ENCODE assay signal across 8 cellular contexts in genomic region chr3:16300881-16301359, GRCh38. TPM values are rescaled to one million over a fixed set of nuclear protein-coding genes. Genes with fewer than 3 reads are reported as not detected.
A peak's percentile ranks its signal among the peaks of the same experiment; 100 is the strongest.
DNase-seq lines count a peak whose midpoint lies in the region; ATAC-seq and TF ChIP-seq lines count a peak whose summit lies in the region.

No MANE protein-coding gene starts in this region.

- H3K27me3 Mint-ChIP-seq in activated T-helper 2 cell treated with anti-CD3 and anti-CD28 coated beads, Interferon-gamma antibody, Interleukin-2, Interleukin-4, amounts not matched to agents 10 μg/mL and 5 μg/mL and 100 μg/mL, durations not matched to agents 14 hours and 24 hours and 36 hours (ENCODE audit: low read depth), result no peaks in the 10 kb centered on the region

- intact Hi-C loops in activated T-helper 2 cell treated with anti-CD3 and anti-CD28 coated beads, Interferon-gamma antibody, Interleukin-2, Interleukin-4, amounts not matched to agents 10 μg/mL and 5 μg/mL and 100 μg/mL, durations not matched to agents 14 hours and 24 hours and 36 hours (cut with micrococcal nuclease), result loop anchor here (1.0 to 10.0 kb wide), 7 partner anchors 8 to 986 kb away; no protein-coding TSS in a partner anchor
- intact Hi-C loops in spleen (cut with DNase I; ENCODE audit: low total_unique reads) (no loop called here), body of pancreas (cut with DNase I) (no loop called here)

- peaks cover 85% of the 10 kb centered on the region for H3K4me1 Mint-ChIP-seq in activated T-helper 2 cell treated with anti-CD3 and anti-CD28 coated beads, Interferon-gamma antibody, Interleukin-2, Interleukin-4, amounts not matched to agents 10 μg/mL and 5 μg/mL and 100 μg/mL, durations not matched to agents 14 hours and 24 hours and 36 hours (ENCODE audit: low read depth)

- peak; percentile 39 to 56 for ATAC-seq in activated CD4-positive, CD25-positive, alpha-beta regulatory T cell treated with anti-CD3 and anti-CD28 coated beads, Interleukin-2, amount 50 U/mL, for 24 hours
- ATAC-seq in HG03280 (IDR thresholded peaks at IDR 0.05; ENCODE audit: unreplicated experiment) (peak; percentile 64), body of pancreas (no peak)

- no peak for TF ChIP-seq POLR2A in spleen (IDR thresholded peaks at IDR 0.05)
- TF ChIP-seq POLR2A in body of pancreas (IDR thresholded peaks at IDR 0.05), result no peak

- H3K9me3 ChIP-seq in spleen (no peaks in the 10 kb centered on the region), body of pancreas (no peaks in the 10 kb centered on the region)

- H3K27me3 ChIP-seq in spleen (replicated peaks in 1 of 7) (no peaks in the 10 kb centered on the region), body of pancreas (no peaks in the 10 kb centered on the region)

- peaks cover under 1% of the 10 kb centered on the region for H3K9me3 Mint-ChIP-seq in activated T-helper 2 cell treated with anti-CD3 and anti-CD28 coated beads, Interferon-gamma antibody, Interleukin-2, Interleukin-4, amounts not matched to agents 10 μg/mL and 5 μg/mL and 100 μg/mL, durations not matched to agents 14 hours and 24 hours and 36 hours

- DNase-seq in activated CD4-positive, CD25-positive, alpha-beta regulatory T cell (lab: John Stamatoyannopoulos, UW), result no peak
- peak; percentile 58 for DNase-seq in activated T-helper 2 cell treated with anti-CD3 and anti-CD28 coated beads, Interferon-gamma antibody, Interleukin-2, Interleukin-4, amounts not matched to agents 10 μg/mL and 5 μg/mL and 100 μg/mL, durations not matched to agents 14 hours and 24 hours and 36 hours (ENCODE audit: low spot score)
- no peak for DNase-seq in spleen
- no peak for DNase-seq in hippocampal formation (lab: John Stamatoyannopoulos, UW)
- no peak for DNase-seq in NCI-H345 treated with DMSO at 0.1 percent for 48 hours (lab: John Stamatoyannopoulos, UW; ENCODE audit: unreplicated experiment)
- DNase-seq in body of pancreas, result no peak

- TF ChIP-seq CTCF in spleen (IDR thresholded peaks at IDR 0.05 in 8 of 11, conservative IDR thresholded peaks at IDR 0.05 in 3 of 11) (no peak), body of pancreas (IDR thresholded peaks at IDR 0.05) (no peak)

- H3K27ac ChIP-seq in spleen, result peak overlapping the region; percentile 27 to 88 (median 76)
- H3K27ac ChIP-seq in body of pancreas, result no peak overlapping the region

- peaks cover 0 to 89% (median 8%) of the 10 kb centered on the region in 6 donors for H3K36me3 ChIP-seq in spleen
- H3K36me3 ChIP-seq in body of pancreas (replicated peaks in 1 of 2; ENCODE audit: insufficient read depth in 1 of 2, low read depth in 2 of 2), result peaks cover 0 to 2% of the 10 kb centered on the region in 2 donors

- H3K4me1 ChIP-seq in spleen (peaks cover 23 to 92% (median 50%) of the 10 kb centered on the region in 6 donors), body of pancreas (no peaks in the 10 kb centered on the region)

- peak overlapping the region; percentile 94 for H3K27ac Mint-ChIP-seq in activated T-helper 2 cell treated with anti-CD3 and anti-CD28 coated beads, Interferon-gamma antibody, Interleukin-2, Interleukin-4, amounts not matched to agents 10 μg/mL and 5 μg/mL and 100 μg/mL, durations not matched to agents 14 hours and 24 hours and 36 hours

- H3K4me3 ChIP-seq in spleen (peak overlapping the region in 2 of 8 donors; percentile 9 to 49), body of pancreas (no peak overlapping the region)

- H3K36me3 Mint-ChIP-seq in activated T-helper 2 cell treated with anti-CD3 and anti-CD28 coated beads, Interferon-gamma antibody, Interleukin-2, Interleukin-4, amounts not matched to agents 10 μg/mL and 5 μg/mL and 100 μg/mL, durations not matched to agents 14 hours and 24 hours and 36 hours (ENCODE audit: low read depth), result peaks cover 78% of the 10 kb centered on the region

- 50 to 71% (median 63%) methylated on average over 2 of the region's 2 CpGs for WGBS in spleen, 5 donors
- 95 to 96% methylated on average over 2 of the region's 2 CpGs for WGBS in body of pancreas, 2 donors

- H3K4me3 Mint-ChIP-seq in activated T-helper 2 cell treated with anti-CD3 and anti-CD28 coated beads, Interferon-gamma antibody, Interleukin-2, Interleukin-4, amounts not matched to agents 10 μg/mL and 5 μg/mL and 100 μg/mL, durations not matched to agents 14 hours and 24 hours and 36 hours (ENCODE audit: low read depth), result peak overlapping the region; percentile 82

RNA-seq across cellular contexts. Expression of gene OXNAD1, which starts 35.9 kb away (rescaled TPM):
- total RNA-seq in activated T-helper 2 cell treated with anti-CD3 and anti-CD28 coated beads, Interferon-gamma antibody, Interleukin-2, Interleukin-4, amounts not matched to agents 10 μg/mL and 5 μg/mL and 100 μg/mL, durations not matched to agents 14 hours and 24 hours and 36 hours, result 18.7 and 20.5 TPM in 2 replicates
- 10 to 100 TPM; 17.3 to 30.6 (median 21.7) TPM for total RNA-seq in spleen
- 1 to 10 TPM; 4.2 to 7.3 (median 7.1) TPM for polyA plus RNA-seq in spleen
- 10 to 100 TPM; 13.5 to 18.8 TPM for total RNA-seq in body of pancreas

RNA-seq across cellular contexts. Expression of gene DPH3, which starts 36.2 kb away (rescaled TPM):
- 22.7 and 23.1 TPM in 2 replicates for total RNA-seq in activated T-helper 2 cell treated with anti-CD3 and anti-CD28 coated beads, Interferon-gamma antibody, Interleukin-2, Interleukin-4, amounts not matched to agents 10 μg/mL and 5 μg/mL and 100 μg/mL, durations not matched to agents 14 hours and 24 hours and 36 hours
- total RNA-seq in spleen, result 10 to 100 TPM; 13.7 to 17.9 (median 15.3) TPM
- 10 to 100 TPM in 2 of 3 donors, 1 to 10 TPM in 1; 7.2 to 13.7 (median 10.2) TPM for polyA plus RNA-seq in spleen
- total RNA-seq in body of pancreas, result 1 to 10 TPM; 4.9 TPM

Comparison
In these comparisons a context has a peak if more than half of its experiments do, and no peak if none do; other contexts are left out.
1. H3K27ac ChIP-seq: peak in spleen (8 of 8); none in body of pancreas (0 of 4).